ENCODE assay signal across 1 cellular context in genomic region chr4:23788460-23788859, GRCh38.
TF ChIP-seq lines count a peak whose summit lies in the region.

No MANE protein-coding gene starts in this region.

TF ChIP-seq in HepG2, 621 proteins besides CTCF, POLR2A, EP300 and RAD21 (continued from another document):
- TF ChIP-seq ZNF609 (CRISPR knock-in tag; IDR thresholded peaks at IDR 0.05; ENCODE audit: borderline replicate concordance) = peak; percentile 24; the same call in 1 of the 2 replicates
- peak; percentile 0 for TF ChIP-seq ASH2L (IDR thresholded peaks at IDR 0.05; ENCODE audit: insufficient read length, low read depth, low read length)
- peak; percentile 8; the same call in 1 of the 2 replicates for TF ChIP-seq FOSL2 (CRISPR knock-in tag; IDR thresholded peaks at IDR 0.05)
- TF ChIP-seq SNRNP70 (IDR thresholded peaks at IDR 0.05; ENCODE audit: low read depth, low read length) = no peak
